1 cellular context compared by ENCODE assay signal in the genomic region with DNA sequence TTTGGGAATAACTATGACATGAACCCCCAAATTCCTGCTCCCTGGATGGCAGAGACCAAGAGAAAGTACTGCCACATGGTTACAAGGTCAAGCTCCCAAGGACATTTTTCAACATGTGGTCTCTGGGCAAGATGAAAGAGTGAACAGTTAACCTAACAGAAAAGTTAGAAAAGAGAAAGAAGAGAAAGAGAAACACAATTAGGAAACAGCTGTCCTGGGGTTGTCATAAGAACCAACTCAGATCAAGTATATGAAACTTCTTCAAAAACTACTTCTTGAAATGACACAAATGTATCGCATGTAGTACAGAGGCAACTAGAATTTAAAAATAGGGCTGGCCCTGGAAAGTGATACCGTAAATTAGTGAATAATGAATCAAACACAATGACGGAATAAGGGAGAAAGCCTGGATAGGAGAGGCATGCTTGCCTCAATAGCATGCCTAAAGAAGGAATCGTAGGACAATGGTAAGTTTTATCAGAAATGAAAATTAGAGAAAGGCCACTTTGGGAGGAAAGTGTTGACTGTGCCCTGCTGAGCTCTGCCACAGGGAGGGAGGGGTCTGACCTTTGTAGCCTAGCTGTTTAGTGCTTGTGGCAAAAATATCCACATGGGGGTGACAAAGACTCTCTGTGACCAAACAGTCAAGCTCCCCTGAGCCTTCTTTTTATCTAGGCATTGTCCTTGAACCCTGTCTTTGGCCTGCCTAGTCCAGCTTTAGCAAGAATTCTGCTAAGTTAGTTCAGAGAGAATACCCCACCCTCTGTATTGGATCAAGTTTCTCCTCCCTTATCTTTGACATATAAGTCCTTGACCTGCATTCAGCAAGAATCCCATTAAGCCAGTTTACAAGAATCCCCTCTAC.
TF ChIP-seq lines count a peak whose summit lies in the region.

No MANE protein-coding gene starts in this region.

TF ChIP-seq in HepG2, 621 proteins besides CTCF, POLR2A, EP300 and RAD21 (continued from another document and continues in another):
- TF ChIP-seq HDAC1 (CRISPR knock-in tag; IDR thresholded peaks at IDR 0.05) (0 out of 2 replicates have a peak, but pooled peaks have one; percentile 6), ZBTB7A (CRISPR knock-in tag; IDR thresholded peaks at IDR 0.05) (no peak), TBX2 (CRISPR knock-in tag; IDR thresholded peaks at IDR 0.05; ENCODE audit: borderline replicate concordance) (peak; percentile 80), ATM (IDR thresholded peaks at IDR 0.05; ENCODE audit: borderline replicate concordance) (no peak), ZNF772 (CRISPR knock-in tag; IDR thresholded peaks at IDR 0.05) (0 out of 2 replicates have a peak, but pooled peaks have one; percentile 20), KAT8 (CRISPR knock-in tag; IDR thresholded peaks at IDR 0.05) (peak; percentile 58; the same call in 1 of the 2 replicates), ZNF24 (IDR thresholded peaks at IDR 0.05) (peak; percentile 64), PHF8 (CRISPR knock-in tag; IDR thresholded peaks at IDR 0.05) (no peak), DMAP1 (CRISPR knock-in tag; IDR thresholded peaks at IDR 0.05) (peak; percentile 72), PHF21A (CRISPR knock-in tag; IDR thresholded peaks at IDR 0.05) (peak; percentile 50; the same call in 1 of the 2 replicates), KLF16 (CRISPR knock-in tag; IDR thresholded peaks at IDR 0.05) (0 out of 4 replicates have a peak, but pooled peaks of 1 of the 2 experiments have one; percentile 55), ZNF136 (CRISPR knock-in tag; IDR thresholded peaks at IDR 0.05; ENCODE audit: low read depth) (0 out of 2 replicates have a peak, but pooled peaks have one; percentile 26), ZNF510 (CRISPR knock-in tag; IDR thresholded peaks at IDR 0.05; ENCODE audit: low read depth) (0 out of 2 replicates have a peak, but pooled peaks have one; percentile 28), FOXC1 (CRISPR knock-in tag; IDR thresholded peaks at IDR 0.05; ENCODE audit: borderline replicate concordance) (0 out of 2 replicates have a peak, but pooled peaks have one; percentile 55), ZFP36L1 (CRISPR knock-in tag; IDR thresholded peaks at IDR 0.05) (no peak), GFI1 (CRISPR knock-in tag; IDR thresholded peaks at IDR 0.05; ENCODE audit: borderline replicate concordance) (0 out of 2 replicates have a peak, but pooled peaks have one; percentile 48), XRCC5 (optimal IDR thresholded peaks at IDR 0.05; ENCODE audit: low read length) (peak; percentile 55), SOX6 (IDR thresholded peaks at IDR 0.05) (no peak), SOX6 (CRISPR knock-in tag; IDR thresholded peaks at IDR 0.05) (peak; percentile 88), POGZ (CRISPR knock-in tag; IDR thresholded peaks at IDR 0.05) (peak; percentile 88), ARHGAP35 (CRISPR knock-in tag; IDR thresholded peaks at IDR 0.05; ENCODE audit: borderline replicate concordance) (no peak), NCOR1 (IDR thresholded peaks at IDR 0.05; ENCODE audit: borderline replicate concordance, low read length) (peak; percentile 65), NFKBIZ (CRISPR knock-in tag; IDR thresholded peaks at IDR 0.05) (peak; percentile 69; the same call in 1 of the 2 replicates), FOXJ3 (CRISPR knock-in tag; IDR thresholded peaks at IDR 0.05; ENCODE audit: borderline replicate concordance) (peak; percentile 68; the same call in 1 of the 2 replicates), GATA4 (IDR thresholded peaks at IDR 0.05; ENCODE audit: borderline replicate concordance, low read depth) (no peak), ZNF33B (CRISPR knock-in tag; IDR thresholded peaks at IDR 0.05) (0 out of 2 replicates have a peak, but pooled peaks have one; percentile 59), NCOA2 (CRISPR knock-in tag; IDR thresholded peaks at IDR 0.05) (peak; percentile 89), NPAS2 (CRISPR knock-in tag; IDR thresholded peaks at IDR 0.05; ENCODE audit: borderline replicate concordance) (no peak), TARDBP (CRISPR knock-in tag; IDR thresholded peaks at IDR 0.05) (peak; percentile 91), TCF7 (IDR thresholded peaks at IDR 0.05; ENCODE audit: low read depth) (peak; percentile 74), NR2C2 (CRISPR knock-in tag; IDR thresholded peaks at IDR 0.05; ENCODE audit: borderline replicate concordance) (peak; percentile 87), HMG20B (CRISPR knock-in tag; conservative IDR thresholded peaks at IDR 0.05) (peak; percentile 52; the same call in 1 of the 2 replicates), STAG1 (CRISPR knock-in tag; IDR thresholded peaks at IDR 0.05) (peak; percentile 94), RXRA (CRISPR knock-in tag; IDR thresholded peaks at IDR 0.05) (peak; percentile 79; the same call in 1 of the 2 replicates)
- TF ChIP-seq, protein P1, sequence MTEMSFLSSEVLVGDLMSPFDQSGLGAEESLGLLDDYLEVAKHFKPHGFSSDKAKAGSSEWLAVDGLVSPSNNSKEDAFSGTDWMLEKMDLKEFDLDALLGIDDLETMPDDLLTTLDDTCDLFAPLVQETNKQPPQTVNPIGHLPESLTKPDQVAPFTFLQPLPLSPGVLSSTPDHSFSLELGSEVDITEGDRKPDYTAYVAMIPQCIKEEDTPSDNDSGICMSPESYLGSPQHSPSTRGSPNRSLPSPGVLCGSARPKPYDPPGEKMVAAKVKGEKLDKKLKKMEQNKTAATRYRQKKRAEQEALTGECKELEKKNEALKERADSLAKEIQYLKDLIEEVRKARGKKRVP (CRISPR knock-in tag; IDR thresholded peaks at IDR 0.05), result peak in 1 of 2 experiments; percentile 14; a peak in 1 of 4 replicates
- TF ChIP-seq, protein P2, sequence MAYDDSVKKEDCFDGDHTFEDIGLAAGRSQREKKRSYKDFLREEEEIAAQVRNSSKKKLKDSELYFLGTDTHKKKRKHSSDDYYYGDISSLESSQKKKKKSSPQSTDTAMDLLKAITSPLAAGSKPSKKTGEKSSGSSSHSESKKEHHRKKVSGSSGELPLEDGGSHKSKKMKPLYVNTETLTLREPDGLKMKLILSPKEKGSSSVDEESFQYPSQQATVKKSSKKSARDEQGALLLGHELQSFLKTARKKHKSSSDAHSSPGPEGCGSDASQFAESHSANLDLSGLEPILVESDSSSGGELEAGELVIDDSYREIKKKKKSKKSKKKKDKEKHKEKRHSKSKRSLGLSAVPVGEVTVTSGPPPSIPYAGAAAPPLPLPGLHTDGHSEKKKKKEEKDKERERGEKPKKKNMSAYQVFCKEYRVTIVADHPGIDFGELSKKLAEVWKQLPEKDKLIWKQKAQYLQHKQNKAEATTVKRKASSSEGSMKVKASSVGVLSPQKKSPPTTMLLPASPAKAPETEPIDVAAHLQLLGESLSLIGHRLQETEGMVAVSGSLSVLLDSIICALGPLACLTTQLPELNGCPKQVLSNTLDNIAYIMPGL (CRISPR knock-in tag; IDR thresholded peaks at IDR 0.05; ENCODE audit: borderline replicate concordance in 1 of 2, low read depth in 1 of 2), result peak; percentile 59 to 89; a peak in 2 of 4 replicates
- TF ChIP-seq, protein P3, sequence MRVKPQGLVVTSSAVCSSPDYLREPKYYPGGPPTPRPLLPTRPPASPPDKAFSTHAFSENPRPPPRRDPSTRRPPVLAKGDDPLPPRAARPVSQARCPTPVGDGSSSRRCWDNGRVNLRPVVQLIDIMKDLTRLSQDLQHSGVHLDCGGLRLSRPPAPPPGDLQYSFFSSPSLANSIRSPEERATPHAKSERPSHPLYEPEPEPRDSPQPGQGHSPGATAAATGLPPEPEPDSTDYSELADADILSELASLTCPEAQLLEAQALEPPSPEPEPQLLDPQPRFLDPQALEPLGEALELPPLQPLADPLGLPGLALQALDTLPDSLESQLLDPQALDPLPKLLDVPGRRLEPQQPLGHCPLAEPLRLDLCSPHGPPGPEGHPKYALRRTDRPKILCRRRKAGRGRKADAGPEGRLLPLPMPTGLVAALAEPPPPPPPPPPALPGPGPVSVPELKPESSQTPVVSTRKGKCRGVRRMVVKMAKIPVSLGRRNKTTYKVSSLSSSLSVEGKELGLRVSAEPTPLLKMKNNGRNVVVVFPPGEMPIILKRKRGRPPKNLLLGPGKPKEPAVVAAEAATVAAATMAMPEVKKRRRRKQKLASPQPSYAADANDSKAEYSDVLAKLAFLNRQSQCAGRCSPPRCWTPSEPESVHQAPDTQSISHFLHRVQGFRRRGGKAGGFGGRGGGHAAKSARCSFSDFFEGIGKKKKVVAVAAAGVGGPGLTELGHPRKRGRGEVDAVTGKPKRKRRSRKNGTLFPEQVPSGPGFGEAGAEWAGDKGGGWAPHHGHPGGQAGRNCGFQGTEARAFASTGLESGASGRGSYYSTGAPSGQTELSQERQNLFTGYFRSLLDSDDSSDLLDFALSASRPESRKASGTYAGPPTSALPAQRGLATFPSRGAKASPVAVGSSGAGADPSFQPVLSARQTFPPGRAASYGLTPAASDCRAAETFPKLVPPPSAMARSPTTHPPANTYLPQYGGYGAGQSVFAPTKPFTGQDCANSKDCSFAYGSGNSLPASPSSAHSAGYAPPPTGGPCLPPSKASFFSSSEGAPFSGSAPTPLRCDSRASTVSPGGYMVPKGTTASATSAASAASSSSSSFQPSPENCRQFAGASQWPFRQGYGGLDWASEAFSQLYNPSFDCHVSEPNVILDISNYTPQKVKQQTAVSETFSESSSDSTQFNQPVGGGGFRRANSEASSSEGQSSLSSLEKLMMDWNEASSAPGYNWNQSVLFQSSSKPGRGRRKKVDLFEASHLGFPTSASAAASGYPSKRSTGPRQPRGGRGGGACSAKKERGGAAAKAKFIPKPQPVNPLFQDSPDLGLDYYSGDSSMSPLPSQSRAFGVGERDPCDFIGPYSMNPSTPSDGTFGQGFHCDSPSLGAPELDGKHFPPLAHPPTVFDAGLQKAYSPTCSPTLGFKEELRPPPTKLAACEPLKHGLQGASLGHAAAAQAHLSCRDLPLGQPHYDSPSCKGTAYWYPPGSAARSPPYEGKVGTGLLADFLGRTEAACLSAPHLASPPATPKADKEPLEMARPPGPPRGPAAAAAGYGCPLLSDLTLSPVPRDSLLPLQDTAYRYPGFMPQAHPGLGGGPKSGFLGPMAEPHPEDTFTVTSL (CRISPR knock-in tag; IDR thresholded peaks at IDR 0.05; ENCODE audit: borderline replicate concordance), result peak; percentile 73; the same call in 1 of the 2 replicates
- TF ChIP-seq, protein P4, sequence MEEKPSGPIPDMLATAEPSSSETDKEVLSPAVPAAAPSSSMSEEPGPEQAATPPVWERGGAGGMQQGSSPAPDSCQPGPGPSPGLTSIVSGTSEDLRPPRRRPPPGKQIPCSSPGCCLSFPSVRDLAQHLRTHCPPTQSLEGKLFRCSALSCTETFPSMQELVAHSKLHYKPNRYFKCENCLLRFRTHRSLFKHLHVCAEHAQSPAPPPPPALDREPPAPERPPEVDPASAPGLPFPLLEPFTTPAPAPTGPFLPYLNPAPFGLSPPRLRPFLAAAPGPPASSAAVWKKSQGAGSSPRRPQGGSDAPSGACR (CRISPR knock-in tag; IDR thresholded peaks at IDR 0.05), result 0 out of 2 replicates have a peak, but pooled peaks have one; percentile 9
- TF ChIP-seq, protein P5, sequence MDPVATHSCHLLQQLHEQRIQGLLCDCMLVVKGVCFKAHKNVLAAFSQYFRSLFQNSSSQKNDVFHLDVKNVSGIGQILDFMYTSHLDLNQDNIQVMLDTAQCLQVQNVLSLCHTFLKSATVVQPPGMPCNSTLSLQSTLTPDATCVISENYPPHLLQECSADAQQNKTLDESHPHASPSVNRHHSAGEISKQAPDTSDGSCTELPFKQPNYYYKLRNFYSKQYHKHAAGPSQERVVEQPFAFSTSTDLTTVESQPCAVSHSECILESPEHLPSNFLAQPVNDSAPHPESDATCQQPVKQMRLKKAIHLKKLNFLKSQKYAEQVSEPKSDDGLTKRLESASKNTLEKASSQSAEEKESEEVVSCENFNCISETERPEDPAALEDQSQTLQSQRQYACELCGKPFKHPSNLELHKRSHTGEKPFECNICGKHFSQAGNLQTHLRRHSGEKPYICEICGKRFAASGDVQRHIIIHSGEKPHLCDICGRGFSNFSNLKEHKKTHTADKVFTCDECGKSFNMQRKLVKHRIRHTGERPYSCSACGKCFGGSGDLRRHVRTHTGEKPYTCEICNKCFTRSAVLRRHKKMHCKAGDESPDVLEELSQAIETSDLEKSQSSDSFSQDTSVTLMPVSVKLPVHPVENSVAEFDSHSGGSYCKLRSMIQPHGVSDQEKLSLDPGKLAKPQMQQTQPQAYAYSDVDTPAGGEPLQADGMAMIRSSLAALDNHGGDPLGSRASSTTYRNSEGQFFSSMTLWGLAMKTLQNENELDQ (CRISPR knock-in tag; IDR thresholded peaks at IDR 0.05; ENCODE audit: borderline replicate concordance), result no peak
- TF ChIP-seq, protein P6, sequence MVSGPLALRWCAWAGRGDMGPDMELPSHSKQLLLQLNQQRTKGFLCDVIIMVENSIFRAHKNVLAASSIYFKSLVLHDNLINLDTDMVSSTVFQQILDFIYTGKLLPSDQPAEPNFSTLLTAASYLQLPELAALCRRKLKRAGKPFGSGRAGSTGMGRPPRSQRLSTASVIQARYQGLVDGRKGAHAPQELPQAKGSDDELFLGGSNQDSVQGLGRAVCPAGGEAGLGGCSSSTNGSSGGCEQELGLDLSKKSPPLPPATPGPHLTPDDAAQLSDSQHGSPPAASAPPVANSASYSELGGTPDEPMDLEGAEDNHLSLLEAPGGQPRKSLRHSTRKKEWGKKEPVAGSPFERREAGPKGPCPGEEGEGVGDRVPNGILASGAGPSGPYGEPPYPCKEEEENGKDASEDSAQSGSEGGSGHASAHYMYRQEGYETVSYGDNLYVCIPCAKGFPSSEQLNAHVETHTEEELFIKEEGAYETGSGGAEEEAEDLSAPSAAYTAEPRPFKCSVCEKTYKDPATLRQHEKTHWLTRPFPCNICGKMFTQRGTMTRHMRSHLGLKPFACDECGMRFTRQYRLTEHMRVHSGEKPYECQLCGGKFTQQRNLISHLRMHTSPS (CRISPR knock-in tag; IDR thresholded peaks at IDR 0.05; ENCODE audit: low read depth), result peak; percentile 33; the same call in 1 of the 2 replicates
- TF ChIP-seq, protein P7, sequence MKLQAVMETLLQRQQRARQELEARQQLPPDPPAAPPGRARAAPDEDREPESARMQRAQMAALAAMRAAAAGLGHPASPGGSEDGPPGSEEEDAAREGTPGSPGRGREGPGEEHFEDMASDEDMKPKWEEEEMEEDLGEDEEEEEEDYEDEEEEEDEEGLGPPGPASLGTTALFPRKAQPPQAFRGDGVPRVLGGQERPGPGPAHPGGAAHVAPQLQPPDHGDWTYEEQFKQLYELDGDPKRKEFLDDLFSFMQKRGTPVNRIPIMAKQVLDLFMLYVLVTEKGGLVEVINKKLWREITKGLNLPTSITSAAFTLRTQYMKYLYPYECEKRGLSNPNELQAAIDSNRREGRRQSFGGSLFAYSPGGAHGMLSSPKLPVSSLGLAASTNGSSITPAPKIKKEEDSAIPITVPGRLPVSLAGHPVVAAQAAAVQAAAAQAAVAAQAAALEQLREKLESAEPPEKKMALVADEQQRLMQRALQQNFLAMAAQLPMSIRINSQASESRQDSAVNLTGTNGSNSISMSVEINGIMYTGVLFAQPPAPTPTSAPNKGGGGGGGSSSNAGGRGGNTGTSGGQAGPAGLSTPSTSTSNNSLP (IDR thresholded peaks at IDR 0.05; ENCODE audit: low read depth, low read length), result peak; percentile 36; the same call in 1 of the 2 replicates
